In the genomic region with DNA sequence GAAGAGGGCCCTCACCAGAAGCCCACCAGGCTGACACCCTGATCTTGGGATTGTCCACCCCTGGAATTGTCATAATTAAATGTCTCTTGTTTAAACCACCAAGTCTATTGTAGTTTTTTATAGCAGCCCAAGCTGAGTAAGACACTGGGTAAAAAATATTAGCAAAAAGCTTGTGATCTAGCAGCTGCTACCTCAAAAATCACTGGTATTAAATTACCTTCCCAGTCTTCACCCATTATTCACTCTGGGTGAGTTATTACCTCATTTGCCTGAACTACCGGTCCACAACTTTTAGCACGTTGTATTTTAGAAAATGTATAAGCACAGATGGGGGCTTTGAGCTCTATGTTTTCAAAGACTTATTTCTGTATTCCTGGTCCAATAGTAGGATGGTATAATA, we compare ENCODE assay signal across 17 cellular contexts. TPM values are rescaled to one million over a fixed set of nuclear protein-coding genes. Genes with fewer than 3 reads are reported as not detected.
DNase-seq lines count a peak whose midpoint lies in the region; ATAC-seq and TF ChIP-seq lines count a peak whose summit lies in the region.
"Had no signal": no experiment of that assay in that cellular context is flagged by ENCODE, and none has a peak within 500 bp of the region (broad histone marks: within the 10 kb centered on the region; RNA-seq: fewer than 3 reads in every experiment).

No MANE protein-coding gene starts in this region.

- no peak overlapping the region for H2AK5ac ChIP-seq in mesenchymal stem cell (ENCODE audit: low read length, severe bottlenecking)

- H2AFZ ChIP-seq in mesenchymal stem cell (ENCODE audit: low read depth, low read length) = no peak overlapping the region
- H2AFZ ChIP-seq: GM23338 had no signal

- WGBS in mesenchymal stem cell = no CpG with 5 or more reads among the region's 2 CpGs
- WGBS in upper lobe of left lung, 2 donors = 77 to 83% methylated on average over 2 of the region's 2 CpGs
- WGBS in body of pancreas, 2 donors = 23 to 33% methylated on average over 2 of the region's 2 CpGs

- no peaks in the 10 kb centered on the region for H3K27me3 ChIP-seq in mesenchymal stem cell (ENCODE audit: control insufficient read depth in 1 of 2, insufficient read depth in 1 of 2, low read length in 2 of 2)
- H3K27me3 ChIP-seq in upper lobe of left lung = no peaks in the 10 kb centered on the region
- H3K27me3 ChIP-seq in body of pancreas = no peaks in the 10 kb centered on the region
- H3K27me3 ChIP-seq: BLaER1 treated with 17β-estradiol and CSF1 and Interleukin-3, amounts not matched to agents 10 nM and 100 nM had no signal

- no peak overlapping the region for H3K9ac ChIP-seq in mesenchymal stem cell (ENCODE audit: low read length)
- H3K9ac ChIP-seq: BLaER1 treated with 17β-estradiol and CSF1 and Interleukin-3, amounts not matched to agents 10 nM and 100 nM had no signal

- no peak overlapping the region for H3K23ac ChIP-seq in mesenchymal stem cell (ENCODE audit: low read length in 2 of 2)

- peaks cover 2% of the 10 kb centered on the region for H3K4me1 ChIP-seq in mesenchymal stem cell (ENCODE audit: control insufficient read depth, insufficient read depth, low read depth, low read length)
- no peaks in the 10 kb centered on the region for H3K4me1 ChIP-seq in upper lobe of left lung
- no peaks in the 10 kb centered on the region for H3K4me1 ChIP-seq in body of pancreas
- H3K4me1 ChIP-seq: BLaER1 treated with 17β-estradiol and CSF1 and Interleukin-3, amounts not matched to agents 10 nM and 100 nM had no signal

- no peak overlapping the region for H2BK15ac ChIP-seq in mesenchymal stem cell (ENCODE audit: low read depth, poor library complexity, severe bottlenecking)

- H3K4ac ChIP-seq in mesenchymal stem cell (ENCODE audit: low read depth in 1 of 2, low read length in 2 of 2) = no peak overlapping the region

- H3K18ac ChIP-seq in mesenchymal stem cell (ENCODE audit: low read depth in 1 of 2, low read length in 2 of 2) = no peak overlapping the region

- no peak for TF ChIP-seq POLR2A in upper lobe of left lung (IDR thresholded peaks at IDR 0.05)
- TF ChIP-seq POLR2A in body of pancreas (IDR thresholded peaks at IDR 0.05) = no peak

- no peaks in the 10 kb centered on the region for H3K36me3 ChIP-seq in mesenchymal stem cell (ENCODE audit: control insufficient read depth in 1 of 2, insufficient read depth in 2 of 2, low read depth in 1 of 2, low read length in 2 of 2)
- no peaks in the 10 kb centered on the region for H3K36me3 ChIP-seq in upper lobe of left lung
- no peaks in the 10 kb centered on the region for H3K36me3 ChIP-seq in body of pancreas (replicated peaks in 1 of 2; ENCODE audit: insufficient read depth in 1 of 2, low read depth in 2 of 2)
- H3K36me3 ChIP-seq: BLaER1 treated with 17β-estradiol and CSF1 and Interleukin-3, amounts not matched to agents 10 nM and 100 nM had no signal

- no peak overlapping the region for H3K4me2 ChIP-seq in mesenchymal stem cell (ENCODE audit: low read length, poor library complexity, severe bottlenecking)
- H3K4me2 ChIP-seq: BLaER1 treated with 17β-estradiol and CSF1 and Interleukin-3, amounts not matched to agents 10 nM and 100 nM; GM23338 had no signal

- TF ChIP-seq EP300 in upper lobe of left lung (IDR thresholded peaks at IDR 0.05) = no peak

- peak; percentile 10 for DNase-seq in NCI-H82 (lab: John Stamatoyannopoulos, UW)
- DNase-seq in NCI-H82 treated with DMSO at 0.1 percent for 48 hours (lab: John Stamatoyannopoulos, UW; ENCODE audit: unreplicated experiment) = no peak
- DNase-seq in NCI-H69 (lab: John Stamatoyannopoulos, UW) = peak; percentile 67
- DNase-seq in mesenchymal stem cell = no peak
- no peak for DNase-seq in upper lobe of left lung
- no peak for DNase-seq in body of pancreas
- no peak for DNase-seq in posterior vena cava (ENCODE audit: low spot score)
- DNase-seq: ACHN; Calu3; CD4-positive, alpha-beta T cell; DMS 273 treated with DMSO at 0.1 percent for 48 hours; H7 had no signal

- ATAC-seq in upper lobe of left lung (ENCODE audit: low FRiP score in 2 of 2) = no peak
- no peak for ATAC-seq in body of pancreas
- ATAC-seq: GM23338 had no signal

- no peaks in the 10 kb centered on the region for H3K9me3 ChIP-seq in mesenchymal stem cell (ENCODE audit: control insufficient read depth, low read length)
- no peaks in the 10 kb centered on the region for H3K9me3 ChIP-seq in upper lobe of left lung
- H3K9me3 ChIP-seq in body of pancreas = no peaks in the 10 kb centered on the region

- H3K4me3 ChIP-seq in mesenchymal stem cell (ENCODE audit: insufficient read depth in 1 of 2, low read depth in 1 of 2, low read length in 2 of 2) (no peak overlapping the region), upper lobe of left lung (no peak overlapping the region), body of pancreas (no peak overlapping the region)
- H3K4me3 ChIP-seq: BLaER1 treated with 17β-estradiol and CSF1 and Interleukin-3, amounts not matched to agents 10 nM and 100 nM; GM23338 had no signal

- TF ChIP-seq CTCF in upper lobe of left lung (IDR thresholded peaks at IDR 0.05) (no peak), body of pancreas (IDR thresholded peaks at IDR 0.05) (no peak)

- no peaks in the 10 kb centered on the region for H3K79me1 ChIP-seq in mesenchymal stem cell (replicated peaks; ENCODE audit: low read length, poor library complexity, severe bottlenecking)

- no peak overlapping the region for H2BK120ac ChIP-seq in mesenchymal stem cell (ENCODE audit: low read depth, low read length)

- H2BK12ac ChIP-seq in mesenchymal stem cell (ENCODE audit: low read length in 2 of 2) = no peak overlapping the region

- no peak overlapping the region for H4K91ac ChIP-seq in mesenchymal stem cell (ENCODE audit: low read length)

- H4K8ac ChIP-seq in mesenchymal stem cell (ENCODE audit: low read length) = no peak overlapping the region

- no peak overlapping the region for H2BK5ac ChIP-seq in mesenchymal stem cell (ENCODE audit: low read depth, low read length, poor library complexity, severe bottlenecking)

- peak overlapping the region; percentile 38 for H3K27ac ChIP-seq in mesenchymal stem cell (ENCODE audit: low read length, poor library complexity, severe bottlenecking)
- H3K27ac ChIP-seq in upper lobe of left lung = no peak overlapping the region
- H3K27ac ChIP-seq in body of pancreas = no peak overlapping the region
- H3K27ac ChIP-seq: BLaER1 treated with 17β-estradiol and CSF1 and Interleukin-3, amounts not matched to agents 10 nM and 100 nM had no signal

- intact Hi-C loops in body of pancreas (cut with DNase I) = no loop called here
- intact Hi-C loops in posterior vena cava (cut with DNase I) = loop anchor here in 1 of 2 donors (5.0 kb wide), 1 partner anchor 627 kb away; no protein-coding TSS in a partner anchor

- no peak overlapping the region for H3K14ac ChIP-seq in mesenchymal stem cell (ENCODE audit: low read length in 2 of 2)

RNA-seq across cellular contexts. Expression of gene TRIM61, which starts 12.0 kb away (rescaled TPM):
- 1.0 TPM for polyA plus RNA-seq in mesenchymal stem cell (2013, experiment 1 of 2)
- polyA plus RNA-seq in mesenchymal stem cell (2013, experiment 2 of 2) = 0.78 TPM
- 1 to 10 TPM in 4 of 6 donors, under 1 TPM in 2; 0.44 to 2.4 (median 1.1) TPM for total RNA-seq in upper lobe of left lung
- not detected for total RNA-seq in body of pancreas
- total RNA-seq in posterior vena cava = 1 to 10 TPM in 1 of 2 donors, under 1 TPM in 1; 0.90 to 1.9 TPM
- total RNA-seq: A172, Daoy had no signal
- polyA plus RNA-seq: GM23338 had no signal

RNA-seq across cellular contexts. Expression of gene TRIM60, which starts 42.3 kb away (rescaled TPM):
- not detected for polyA plus RNA-seq in mesenchymal stem cell (2013, experiment 1 of 2)
- polyA plus RNA-seq in mesenchymal stem cell (2013, experiment 2 of 2) = not detected
- total RNA-seq in upper lobe of left lung (not detected), body of pancreas (not detected), posterior vena cava (not detected)
- total RNA-seq: A172; Calu3; CD4-positive, alpha-beta T cell; Daoy; GM23338; H7; HT1080 had no signal
- polyA plus RNA-seq: GM23338 had no signal

Comparison
In these comparisons a context has a peak if more than half of its experiments do, and no peak if none do; other contexts are left out.
1. DNase-seq: peak in NCI-H82 (single experiment) and NCI-H69 (single experiment); none in NCI-H82 treated with DMSO at 0.1 percent for 48 hours (single experiment), mesenchymal stem cell (single experiment), upper lobe of left lung (0 of 2), body of pancreas (0 of 4) and posterior vena cava (single experiment).